14 cellular contexts compared by ENCODE assay signal in genomic region chrX:31236231-31236630, GRCh38.
DNase-seq lines count a peak whose midpoint lies in the region; ATAC-seq and TF ChIP-seq lines count a peak whose summit lies in the region.
"Had no signal": no experiment of that assay in that cellular context is flagged by ENCODE, and none has a peak within 500 bp of the region (broad histone marks: within the 10 kb centered on the region; RNA-seq: fewer than 3 reads in every experiment).

No MANE protein-coding gene starts in this region.

- H3K27ac Mint-ChIP-seq in WTC11 = no peak overlapping the region

- no peaks in the 10 kb centered on the region for H3K9me2 ChIP-seq in OCI-LY7 (ENCODE audit: insufficient read depth, low read length)

- no peaks in the 10 kb centered on the region for H3K36me3 Mint-ChIP-seq in WTC11

- H3K27me3 ChIP-seq in stomach = no peaks in the 10 kb centered on the region

- no peaks in the 10 kb centered on the region for H3K27me3 Mint-ChIP-seq in WTC11 (ENCODE audit: low read depth)

- CTCF ChIA-PET in OCI-LY7 (lab: Charles Lee; ENCODE audit: unreplicated experiment) (no interaction called here), WTC11 (lab: Charles Lee) (no interaction called here)

- H3K4me2 ChIP-seq in OCI-LY7 (ENCODE audit: low read length) = peak overlapping the region; percentile 83

- peak; percentile 48 for ATAC-seq in GM18505 (IDR thresholded peaks at IDR 0.05; ENCODE audit: unreplicated experiment)
- ATAC-seq in GM21360 (IDR thresholded peaks at IDR 0.05; ENCODE audit: unreplicated experiment) = peak; percentile 49
- peak; percentile 59 for ATAC-seq in HG02885 (IDR thresholded peaks at IDR 0.05; ENCODE audit: poor library complexity, unreplicated experiment)
- ATAC-seq in WTC11 = no peak

- WGBS in stomach, 5 donors = 60 to 82% (median 74%) methylated on average over 6 of the region's 6 CpGs

- POLR2A ChIA-PET in OCI-LY7 (lab: Charles Lee) (interaction anchor here (0.6 to 1.4 kb wide), 4 partner anchors 9 to 44 kb away, joined by 3 to 4 read pairs (median 3); no protein-coding TSS in a partner anchor), WTC11 (lab: Charles Lee) (no interaction called here)

- DNase-seq in OCI-LY7 (ENCODE audit: low spot score) (peak; percentile 65), WTC11 (ENCODE audit: low spot score) (no peak), COLO668 (lab: John Stamatoyannopoulos, UW; ENCODE audit: unreplicated experiment) (no peak), SKM-1 (lab: John Stamatoyannopoulos, UW; ENCODE audit: unreplicated experiment) (no peak), stomach (no peak)
- DNase-seq: activated T-cell treated with anti-CD3 and anti-CD28 coated beads, Interleukin-2, amount 50 U/mL, for 1 hour; erythroblast; hippocampal formation; IMR-90; NCI-H1092 treated with DMSO at 0.1 percent for 48 hours; stimulated activated CD4-positive, alpha-beta T cell treated with anti-CD3 and anti-CD28 coated beads, Interleukin-1b, Interleukin-23, amount 100 ng/mL, for 48 hours had no signal

- H3K4me3 ChIP-seq in OCI-LY7 (ENCODE audit: low read depth, low read length, poor library complexity, severe bottlenecking) = peak overlapping the region; percentile 43
- no peak overlapping the region for H3K4me3 ChIP-seq in stomach

- peaks cover 47% of the 10 kb centered on the region; the same call in 1 of the 2 replicates for H3K79me2 ChIP-seq in OCI-LY7 (ENCODE audit: insufficient read depth, low read depth, low read length)

- H3K36me3 ChIP-seq in OCI-LY7 (ENCODE audit: insufficient read depth, low read length) = peaks cover 9% of the 10 kb centered on the region; the same call in 1 of the 2 replicates
- H3K36me3 ChIP-seq in stomach = no peaks in the 10 kb centered on the region

- no peaks in the 10 kb centered on the region for H4K20me1 ChIP-seq in OCI-LY7 (ENCODE audit: insufficient read depth, low read length)

- no peak for TF ChIP-seq EP300 in stomach (IDR thresholded peaks at IDR 0.05)

- peak overlapping the region; percentile 32; the same call in 1 of the 2 replicates for H2AFZ ChIP-seq in OCI-LY7 (ENCODE audit: low read length)

- intact Hi-C loops in OCI-LY7 (cut with micrococcal nuclease; ENCODE audit: unreplicated experiment) (loop anchor here (10.0 kb wide), 1 partner anchor 101 kb away; no protein-coding TSS in a partner anchor), stomach (cut with DNase I; ENCODE audit: low total_unique reads) (no loop called here)

- no peak overlapping the region for H3K4me3 Mint-ChIP-seq in WTC11

- TF ChIP-seq CTCF in OCI-LY7 (conservative IDR thresholded peaks at IDR 0.05; ENCODE audit: low read length) = no peak
- TF ChIP-seq CTCF in WTC11 (IDR thresholded peaks at IDR 0.05) = no peak
- TF ChIP-seq CTCF in stomach (IDR thresholded peaks at IDR 0.05) = no peak

- H3K27ac ChIP-seq in OCI-LY7 (ENCODE audit: low read depth, low read length, poor library complexity, severe bottlenecking) (peak overlapping the region; percentile 90), stomach (no peak overlapping the region)

- peaks cover 98% of the 10 kb centered on the region for H3K4me1 ChIP-seq in OCI-LY7 (ENCODE audit: insufficient read depth, low read length, poor library complexity, severe bottlenecking)
- H3K4me1 ChIP-seq in stomach = no peaks in the 10 kb centered on the region

- no peaks in the 10 kb centered on the region for H3K9me3 ChIP-seq in OCI-LY7 (ENCODE audit: low read length)
- no peaks in the 10 kb centered on the region for H3K9me3 ChIP-seq in stomach

- TF ChIP-seq POLR2A in GM18505 (IDR thresholded peaks at IDR 0.05; ENCODE audit: borderline replicate concordance, extremely low read depth, insufficient read depth, insufficient read length) (no peak), stomach (IDR thresholded peaks at IDR 0.05) (no peak)

- H3K9me3 Mint-ChIP-seq in WTC11 = no peaks in the 10 kb centered on the region

- peaks cover 57% of the 10 kb centered on the region for H3K4me1 Mint-ChIP-seq in WTC11

- no TSS peak for BruUV-seq in OCI-LY7 (replicated peaks; lab: Mats Ljungman, UMichigan)

TF ChIP-seq in WTC11, 78 proteins besides CTCF, POLR2A, EP300 and RAD21:
- TF ChIP-seq KAT7 (CRISPR knock-in tag; IDR thresholded peaks at IDR 0.05; ENCODE audit: borderline replicate concordance) (no peak), MLX (CRISPR knock-in tag; IDR thresholded peaks at IDR 0.05) (no peak), ATF6 (CRISPR knock-in tag; IDR thresholded peaks at IDR 0.05) (no peak), NR1H2 (CRISPR knock-in tag; IDR thresholded peaks at IDR 0.05) (no peak), ZMAT4 (CRISPR knock-in tag; IDR thresholded peaks at IDR 0.05) (no peak), ETV6 (CRISPR knock-in tag; IDR thresholded peaks at IDR 0.05) (no peak), ZNF416 (CRISPR knock-in tag; IDR thresholded peaks at IDR 0.05) (no peak), RELA (CRISPR knock-in tag; IDR thresholded peaks at IDR 0.05; ENCODE audit: borderline replicate concordance) (no peak), IRF2 (CRISPR knock-in tag; IDR thresholded peaks at IDR 0.05; ENCODE audit: borderline replicate concordance, low read depth) (no peak), ATF1 (CRISPR knock-in tag; IDR thresholded peaks at IDR 0.05) (no peak)
